Comparison of ENCODE assay signal across 28 cellular contexts in the genomic region with DNA sequence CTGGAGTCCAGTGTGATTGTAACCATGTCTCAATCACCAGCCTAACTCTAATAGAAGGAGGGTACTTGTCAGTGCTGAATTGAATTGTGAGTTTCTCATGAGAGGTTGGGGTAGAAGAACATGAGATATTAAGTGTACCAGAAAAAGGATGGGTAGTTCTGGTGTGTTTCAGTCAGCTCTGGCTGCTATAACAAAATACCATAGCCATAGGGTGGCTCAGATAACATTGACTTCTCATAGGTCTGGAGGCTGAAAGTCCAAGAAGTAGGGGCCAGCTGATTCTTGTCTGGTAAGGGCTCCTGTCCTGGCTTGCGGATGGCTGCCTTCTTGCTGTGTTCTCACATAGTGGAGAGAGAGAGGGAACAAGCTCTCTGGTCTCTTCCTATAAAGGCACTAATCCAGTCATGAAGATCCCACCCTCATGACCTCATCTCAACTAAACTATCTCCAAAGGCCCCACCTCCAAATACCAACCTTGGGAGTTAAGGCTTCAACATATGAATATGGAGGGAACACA.
"Had no signal": no experiment of that assay in that cellular context is flagged by ENCODE, and none has a peak within 500 bp of the region (broad histone marks: within the 10 kb centered on the region; RNA-seq: fewer than 3 reads in every experiment).

No MANE protein-coding gene starts in this region.

- H3K27me3 Mint-ChIP-seq: memory B cell; stimulated activated memory B cell treated with anti-CD40 and anti-IgM and Interleukin-4, amounts not matched to agents 10 μg/mL and 1 μg/mL and 100 μg/mL, for 72 hours had no signal

- H3K27me3 ChIP-seq: esophagus squamous epithelium, ovary, testis, tibial artery, upper lobe of left lung had no signal

- H3K4me3 ChIP-seq: coronary artery, esophagus squamous epithelium, lung, mucosa of descending colon, ovary, psoas muscle, skin epidermis, spleen, testis, tibial artery, upper lobe of left lung had no signal

- H3K9me3 Mint-ChIP-seq: memory B cell, naive B cell had no signal

- FAIRE-seq: endothelial cell of umbilical vein, frontal cortex, kidney, urothelium cell line had no signal

- H3K36me3 ChIP-seq: esophagus squamous epithelium, ovary, spleen, tibial artery, upper lobe of left lung had no signal

- H3K4me3 Mint-ChIP-seq: memory B cell; stimulated activated memory B cell treated with anti-CD40 and anti-IgM and Interleukin-4, amounts not matched to agents 10 μg/mL and 1 μg/mL and 100 μg/mL, for 72 hours had no signal

- H3K27ac Mint-ChIP-seq: memory B cell; naive B cell; stimulated activated memory B cell treated with anti-CD40 and anti-IgM and Interleukin-4, amounts not matched to agents 10 μg/mL and 1 μg/mL and 100 μg/mL, for 72 hours had no signal

- DNase-seq: dermis blood vessel endothelial cell; effector memory CD4-positive, alpha-beta T cell; erythroblast; esophagus squamous epithelium; hypothalamus; kidney; mucosa of descending colon; naive B cell; nucleus accumbens; ovary; posterior cingulate gyrus; psoas muscle; right cardiac atrium; spleen; stimulated activated CD4-positive, alpha-beta T cell treated with anti-CD3 and anti-CD28 coated beads, Interleukin-4, amount 100 ng/mL, for 4 hours; stimulated activated naive CD8-positive, alpha-beta T cell treated with anti-CD3 and anti-CD28 coated beads, Interleukin-15, Interleukin-2, amounts not matched to agents 100 U/mL and 50 U/mL, for 24 hours; substantia nigra; testis; tibial artery; upper lobe of left lung had no signal
